10 cellular contexts compared by ENCODE assay signal in genomic region chr1:244460195-244460594, GRCh38. TPM values are rescaled to one million over a fixed set of nuclear protein-coding genes. Genes with fewer than 3 reads are reported as not detected.
DNase-seq lines count a peak whose midpoint lies in the region; ATAC-seq lines count a peak whose summit lies in the region.
"Had no signal": no experiment of that assay in that cellular context is flagged by ENCODE, and none has a peak within 500 bp of the region (broad histone marks: within the 10 kb centered on the region; RNA-seq: fewer than 3 reads in every experiment).

No MANE protein-coding gene starts in this region.

- H3K27me3 Mint-ChIP-seq in activated CD4-positive, alpha-beta memory T cell treated with anti-CD3 and anti-CD28 coated beads for 36 hours, result no peaks in the 10 kb centered on the region
- H3K27me3 Mint-ChIP-seq in immature natural killer cell (ENCODE audit: low read depth in 3 of 3), result peaks cover 2 to 4% (median 4%) of the 10 kb centered on the region in 3 donors

- peak overlapping the region; percentile 93; the same call in 1 of the 2 replicates for H3K4me3 ChIP-seq in ACC112 (ENCODE audit: low read depth, low read length)
- H3K4me3 ChIP-seq: HAP-1 had no signal

- no peak overlapping the region for H3K27ac ChIP-seq in ACC112 (ENCODE audit: low read depth, low read length)

- peaks cover 10% of the 10 kb centered on the region for H3K4me1 ChIP-seq in ACC112 (ENCODE audit: control insufficient read depth, insufficient read depth, low read length, unreplicated experiment)
- H3K4me1 ChIP-seq: HAP-1 had no signal

- H3K4me1 Mint-ChIP-seq in activated CD4-positive, alpha-beta memory T cell treated with anti-CD3 and anti-CD28 coated beads for 36 hours (ENCODE audit: low read depth), result peaks cover 12% of the 10 kb centered on the region
- H3K4me1 Mint-ChIP-seq in immature natural killer cell, result peaks cover 14 to 16% of the 10 kb centered on the region in 2 donors

- intact Hi-C loops in activated CD4-positive, alpha-beta memory T cell treated with anti-CD3 and anti-CD28 coated beads for 36 hours (cut with micrococcal nuclease), result no loop called here
- intact Hi-C loops in sciatic nerve (cut with DNase I), result no loop called here

- no peak for ATAC-seq in sciatic nerve

- no peaks in the 10 kb centered on the region for H3K36me3 ChIP-seq in ACC112 (ENCODE audit: insufficient read depth, low read length)
- H3K36me3 ChIP-seq: HAP-1 had no signal

- DNase-seq in HCEC 1CT (peak; percentile 33), immature natural killer cell (no peak), nucleus accumbens (lab: John Stamatoyannopoulos, UW) (no peak), HuH-7.5 (ENCODE audit: low spot score) (no peak), AG08396 (ENCODE audit: low spot score) (no peak), sciatic nerve (ENCODE audit: low spot score) (no peak)
- peak; percentile 64 for DNase-seq in activated CD4-positive, alpha-beta memory T cell treated with anti-CD3 and anti-CD28 coated beads for 36 hours
- DNase-seq: NCI-H1048 had no signal

- peak overlapping the region; percentile 46 for H3K4me3 Mint-ChIP-seq in activated CD4-positive, alpha-beta memory T cell treated with anti-CD3 and anti-CD28 coated beads for 36 hours
- H3K4me3 Mint-ChIP-seq in immature natural killer cell, result peak overlapping the region; percentile 53 to 72 (median 65)

- CTCF ChIA-PET in activated CD4-positive, alpha-beta memory T cell treated with anti-CD3 and anti-CD28 coated beads for 36 hours (lab: Charles Lee), result no interaction called here

- peaks cover 10% of the 10 kb centered on the region for H3K36me3 Mint-ChIP-seq in activated CD4-positive, alpha-beta memory T cell treated with anti-CD3 and anti-CD28 coated beads for 36 hours
- H3K36me3 Mint-ChIP-seq in immature natural killer cell, result peaks cover 0 to 3% (median 0%) of the 10 kb centered on the region in 3 donors

- no peaks in the 10 kb centered on the region for H3K79me2 ChIP-seq in ACC112 (ENCODE audit: control insufficient read depth, insufficient read depth, low read length, unreplicated experiment)

- peak overlapping the region; percentile 42 for H3K27ac Mint-ChIP-seq in activated CD4-positive, alpha-beta memory T cell treated with anti-CD3 and anti-CD28 coated beads for 36 hours
- H3K27ac Mint-ChIP-seq in immature natural killer cell, result peak overlapping the region; percentile 13 to 70 (median 52)

- H3K9me3 Mint-ChIP-seq in activated CD4-positive, alpha-beta memory T cell treated with anti-CD3 and anti-CD28 coated beads for 36 hours, result peaks cover 12% of the 10 kb centered on the region
- H3K9me3 Mint-ChIP-seq in immature natural killer cell, result no peaks in the 10 kb centered on the region

- H2AFZ ChIP-seq in ACC112 (ENCODE audit: low read length, unreplicated experiment), result no peak overlapping the region

- POLR2A ChIA-PET in activated CD4-positive, alpha-beta memory T cell treated with anti-CD3 and anti-CD28 coated beads for 36 hours (lab: Charles Lee), result no interaction called here

- H3K27me3 ChIP-seq in ACC112 (ENCODE audit: insufficient read depth, low read length), result no peaks in the 10 kb centered on the region

RNA-seq across cellular contexts. Expression of gene CATSPERE, which starts 0.9 kb away (rescaled TPM):
- total RNA-seq in activated CD4-positive, alpha-beta memory T cell treated with anti-CD3 and anti-CD28 coated beads for 36 hours, result under 1 TPM; 0.33 to 0.34 TPM
- polyA plus RNA-seq in immature natural killer cell, result under 1 TPM in 2 of 3 donors, not detected in 1; 0.11 to 0.31 TPM
- 2.6 TPM for total RNA-seq in sciatic nerve

RNA-seq across cellular contexts. Expression of gene ADSS2, which starts 8.5 kb away (rescaled TPM):
- total RNA-seq in activated CD4-positive, alpha-beta memory T cell treated with anti-CD3 and anti-CD28 coated beads for 36 hours, result 10 to 100 TPM; 46.8 to 47.7 TPM
- 10 to 100 TPM; 28.8 to 44.7 (median 30.0) TPM for polyA plus RNA-seq in immature natural killer cell
- 30.1 TPM for total RNA-seq in sciatic nerve

Comparison
In these comparisons a context has a peak if more than half of its experiments do, and no peak if none do; other contexts are left out.
1. DNase-seq: peak in HCEC 1CT (single experiment) and activated CD4-positive, alpha-beta memory T cell treated with anti-CD3 and anti-CD28 coated beads for 36 hours (single experiment); none in immature natural killer cell (0 of 3), nucleus accumbens (0 of 56), HuH-7.5 (single experiment), AG08396 (single experiment) and sciatic nerve (single experiment).